In the genomic region with DNA sequence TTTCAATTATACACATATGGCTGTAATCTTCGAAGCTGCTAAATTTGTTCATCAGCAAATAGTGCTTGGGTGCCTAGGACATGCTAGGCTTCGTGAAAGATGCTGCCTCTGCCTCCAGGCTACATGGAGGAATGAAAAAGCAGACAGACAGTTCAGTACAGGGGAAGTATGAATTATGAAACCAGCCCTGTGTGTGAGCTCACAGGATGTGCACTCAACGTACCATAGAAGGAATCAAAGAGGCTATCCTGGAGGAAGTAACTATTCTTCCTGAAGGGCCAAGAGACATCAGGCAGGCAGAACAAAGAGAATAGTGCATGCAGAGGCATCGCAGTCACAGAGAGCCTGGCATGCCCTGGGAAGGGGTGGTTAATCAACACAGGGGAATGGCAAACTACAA, we compare ENCODE assay signal across 7 cellular contexts.
DNase-seq lines count a peak whose midpoint lies in the region; ATAC-seq, FAIRE-seq and TF ChIP-seq lines count a peak whose summit lies in the region.

No MANE protein-coding gene starts in this region.

- WGBS in GM12878 (ENCODE audit: insufficient coverage, insufficient replicate concordance, low lambda C conversion rate, missing lambda C conversion rate) = 11% methylated on average over 4 of the region's 4 CpGs

- no peak overlapping the region for H3K9ac ChIP-seq in GM12878 (ENCODE audit: control insufficient read depth, insufficient read depth, low read length)

- H3K27me3 ChIP-seq in GM12878 (replicated peaks in 1 of 2; ENCODE audit: control insufficient read depth in 2 of 2, insufficient read depth in 2 of 2, low read length in 1 of 2) (no peaks in the 10 kb centered on the region), WERI-Rb-1 (ENCODE audit: insufficient read depth, low read depth, severe bottlenecking) (no peaks in the 10 kb centered on the region)

- DNase-seq in GM12878 (ENCODE audit: low read depth, low spot score) = no peak
- DNase-seq in renal cortical epithelial cell (ENCODE audit: low read depth) = peak; percentile 21
- DNase-seq in WERI-Rb-1 = no peak
- DNase-seq in cortex of kidney (lab: John Stamatoyannopoulos, UW) = no peak
- no peak for DNase-seq in NCI-H1930 (lab: John Stamatoyannopoulos, UW)

- peak overlapping the region; percentile 51 for H3K4me2 ChIP-seq in GM12878 (ENCODE audit: control insufficient read depth, insufficient read depth)

- in situ Hi-C loops in GM12878 (cut with MboI) = no loop called here

- RAD21 ChIA-PET in GM12878 (lab: Charles Lee; ENCODE audit: unreplicated experiment) = interaction anchor here (1.6 kb wide), 1 partner anchor 17 kb away, joined by 4 read pairs; no protein-coding TSS in a partner anchor

- FAIRE-seq in GM12878 (lab: Jason Lieb, UNC) = no peak

- POLR2A ChIA-PET in GM12878 (lab: Charles Lee) = no interaction called here

- peaks cover 30% of the 10 kb centered on the region for H3K4me1 ChIP-seq in GM12878 (ENCODE audit: control insufficient read depth, insufficient read depth, low read length)

- ATAC-seq in GM19023 (IDR thresholded peaks at IDR 0.05; ENCODE audit: unreplicated experiment) = peak; percentile 56
- peak; percentile 50 for ATAC-seq in HG03060 (IDR thresholded peaks at IDR 0.05; ENCODE audit: low read depth, unreplicated experiment)
- ATAC-seq in GM12878 = peak; percentile 75

- peaks cover 2% of the 10 kb centered on the region; the same call in 2 of the 3 replicates for H3K9me3 ChIP-seq in GM12878 (replicated peaks; ENCODE audit: control insufficient read depth, insufficient read depth, low read length)
- no peaks in the 10 kb centered on the region for H3K9me3 ChIP-seq in WERI-Rb-1 (ENCODE audit: severe bottlenecking)

- intact Hi-C loops in GM12878 (cut with micrococcal nuclease; ENCODE audit: unreplicated experiment) = no loop called here

- H2AFZ ChIP-seq in GM12878 (ENCODE audit: control insufficient read depth, low read depth, low read length) = peak overlapping the region; percentile 1

- BruUV-seq in GM12878 (replicated peaks; lab: Mats Ljungman, UMichigan) = no TSS peak

- SMC1A ChIA-PET in GM12878 (lab: Charles Lee; ENCODE audit: uncharacterized antibody, unreplicated experiment) = interaction anchor here (1.1 to 2.3 kb wide), 5 partner anchors 11 to 74 kb away, joined by 3 to 8 read pairs (median 5); no protein-coding TSS in a partner anchor

- no peak for TF ChIP-seq CTCF in GM12878 (IDR thresholded peaks at IDR 0.05 in 2 of 3, conservative IDR thresholded peaks at IDR 0.05 in 1 of 3; ENCODE audit: control insufficient read depth in 2 of 3, extremely low read depth in 1 of 3, insufficient read depth in 1 of 3, low read depth in 3 of 3, low read length in 3 of 3)
- no peak for TF ChIP-seq CTCF in WERI-Rb-1 (IDR thresholded peaks at IDR 0.05; ENCODE audit: low read depth, low read length)

- TF ChIP-seq RAD21 in GM12878 (IDR thresholded peaks at IDR 0.05; ENCODE audit: insufficient read depth, low read depth, low read length) = no peak

- H4K20me1 ChIP-seq in GM12878 (ENCODE audit: control insufficient read depth, insufficient read depth) = no peaks in the 10 kb centered on the region

- H3K27ac ChIP-seq in GM12878 (ENCODE audit: control insufficient read depth, insufficient read depth) (peak overlapping the region; percentile 71), WERI-Rb-1 (no peak overlapping the region)

- no peaks in the 10 kb centered on the region for H3K36me3 ChIP-seq in GM12878 (ENCODE audit: control insufficient read depth in 2 of 2, insufficient read depth in 2 of 2, low read length in 1 of 2)
- no peaks in the 10 kb centered on the region for H3K36me3 ChIP-seq in WERI-Rb-1

- H3K79me2 ChIP-seq in GM12878 (ENCODE audit: control insufficient read depth, insufficient read depth, low read length) = peaks cover 9% of the 10 kb centered on the region

- no peak for TF ChIP-seq POLR2A in GM12878 (IDR thresholded peaks at IDR 0.05; ENCODE audit: low read depth, low read length)

- CTCF ChIA-PET in GM12878 (lab: Yijun Ruan, JAX) = interaction anchor here (0.9 to 1.6 kb wide), 6 partner anchors 9 to 687 kb away, joined by 3 to 7 read pairs (median 3); no protein-coding TSS in a partner anchor

- H3K4me3 ChIP-seq in GM12878 = peak overlapping the region; percentile 16; the same call in 1 of the 2 replicates
- no peak overlapping the region for H3K4me3 ChIP-seq in WERI-Rb-1 (ENCODE audit: low read depth, low read length)

- no peak for TF ChIP-seq EP300 in GM12878 (IDR thresholded peaks at IDR 0.05; ENCODE audit: borderline replicate concordance in 1 of 2, control insufficient read depth in 1 of 2, low read depth in 2 of 2, low read length in 2 of 2)

TF ChIP-seq in GM12878, 131 proteins besides CTCF, POLR2A, EP300 and RAD21:
- no peak for TF ChIP-seq POU2F2 (IDR thresholded peaks at IDR 0.05; ENCODE audit: borderline replicate concordance, low read depth, low read length)
- TF ChIP-seq SRF (IDR thresholded peaks at IDR 0.05; ENCODE audit: low read depth in 2 of 2, low read length in 2 of 2) = 0 out of 4 replicates have a peak, but pooled peaks of 1 of the 2 experiments have one; percentile 58
- TF ChIP-seq IKZF1 (conservative IDR thresholded peaks at IDR 0.05) = peak; percentile 47; the same call in 1 of the 2 replicates
- peak in 1 of 2 experiments; percentile 18; a peak in 1 of 4 replicates for TF ChIP-seq IKZF2 (IDR thresholded peaks at IDR 0.05)
- no peak for TF ChIP-seq NBN (IDR thresholded peaks at IDR 0.05)
- 0 out of 2 replicates have a peak, but pooled peaks have one; percentile 8 for TF ChIP-seq ATF7 (IDR thresholded peaks at IDR 0.05; ENCODE audit: low read depth)
- peak; percentile 59 for TF ChIP-seq EED (IDR thresholded peaks at IDR 0.05; ENCODE audit: low read depth)
- 0 out of 4 replicates have a peak, but pooled peaks of 1 of the 2 experiments have one; percentile 19 for TF ChIP-seq ETV6 (conservative IDR thresholded peaks at IDR 0.05 in 1 of 2, IDR thresholded peaks at IDR 0.05 in 1 of 2; ENCODE audit: borderline replicate concordance in 1 of 2, low read depth in 1 of 2)
- TF ChIP-seq FOXM1 (IDR thresholded peaks at IDR 0.05; ENCODE audit: low read depth, low read length) = no peak
- 0 out of 2 replicates have a peak, but pooled peaks have one; percentile 43 for TF ChIP-seq CREB1 (IDR thresholded peaks at IDR 0.05; ENCODE audit: low read depth)
- TF ChIP-seq GABPA (IDR thresholded peaks at IDR 0.05; ENCODE audit: low read depth) = 0 out of 2 replicates have a peak, but pooled peaks have one; percentile 17
- TF ChIP-seq PML (IDR thresholded peaks at IDR 0.05; ENCODE audit: low read length) = no peak
TF ChIP-seq in GM12878: peak in this region for 8.
